In genomic region chr1:109880961-109881894, GRCh38 we compare ENCODE assay signal across 21 cellular contexts. TPM values are rescaled to one million over a fixed set of nuclear protein-coding genes. Genes with fewer than 3 reads are reported as not detected.
DNase-seq lines count a peak whose midpoint lies in the region; ATAC-seq and TF ChIP-seq lines count a peak whose summit lies in the region.
"Had no signal": no experiment of that assay in that cellular context is flagged by ENCODE, and none has a peak within 500 bp of the region (broad histone marks: within the 10 kb centered on the region; RNA-seq: fewer than 3 reads in every experiment).

No MANE protein-coding gene starts in this region.

- H3K4me3 ChIP-seq in dorsolateral prefrontal cortex (no peak overlapping the region), uterus (no peak overlapping the region)
- H3K4me3 ChIP-seq: heart right ventricle had no signal

- peaks cover 9% of the 10 kb centered on the region for H3K4me1 Mint-ChIP-seq in activated T-cell treated with anti-CD3 and anti-CD28 coated beads, Interleukin-2, amount 50 U/mL, for 72 hours (ENCODE audit: low read depth)
- no peaks in the 10 kb centered on the region for H3K4me1 Mint-ChIP-seq in activated T-cell treated with anti-CD3 and anti-CD28 coated beads, Interleukin-2, amount 50 U/mL, for 4 hours (ENCODE audit: low read depth)

- no peak overlapping the region for H3K4me3 Mint-ChIP-seq in activated T-cell treated with anti-CD3 and anti-CD28 coated beads, Interleukin-2, amount 50 U/mL, for 72 hours
- H3K4me3 Mint-ChIP-seq in activated T-cell treated with anti-CD3 and anti-CD28 coated beads, Interleukin-2, amount 50 U/mL, for 4 hours = no peak overlapping the region
- H3K4me3 Mint-ChIP-seq: H9, type B pancreatic cell had no signal

- peaks cover 8 to 10% of the 10 kb centered on the region in 2 donors for H3K4me1 ChIP-seq in uterus

- no peaks in the 10 kb centered on the region for H3K9me3 ChIP-seq in uterus
- H3K9me3 ChIP-seq: heart right ventricle, neutrophil had no signal

- H3K27me3 Mint-ChIP-seq in activated T-cell treated with anti-CD3 and anti-CD28 coated beads, Interleukin-2, amount 50 U/mL, for 72 hours (ENCODE audit: low read depth) = no peaks in the 10 kb centered on the region
- H3K27me3 Mint-ChIP-seq in activated T-cell treated with anti-CD3 and anti-CD28 coated beads, Interleukin-2, amount 50 U/mL, for 4 hours (ENCODE audit: low read depth) = no peaks in the 10 kb centered on the region
- H3K27me3 Mint-ChIP-seq: type B pancreatic cell had no signal

- intact Hi-C loops in dorsolateral prefrontal cortex (cut with DNase I) = loop anchor here in 1 of 2 donors (5.0 kb wide), 1 partner anchor 101 kb away; the partner anchor contains the start of gene AHCYL1
- intact Hi-C loops in uterus (cut with DNase I; ENCODE audit: low total_unique reads) = no loop called here

- H3K36me3 ChIP-seq in uterus = no peaks in the 10 kb centered on the region
- H3K36me3 ChIP-seq: heart right ventricle, neutrophil had no signal

- H3K9me3 Mint-ChIP-seq in activated T-cell treated with anti-CD3 and anti-CD28 coated beads, Interleukin-2, amount 50 U/mL, for 72 hours = no peaks in the 10 kb centered on the region
- no peaks in the 10 kb centered on the region for H3K9me3 Mint-ChIP-seq in activated T-cell treated with anti-CD3 and anti-CD28 coated beads, Interleukin-2, amount 50 U/mL, for 4 hours
- H3K9me3 Mint-ChIP-seq: H9, type B pancreatic cell had no signal

- H3K27ac Mint-ChIP-seq in activated T-cell treated with anti-CD3 and anti-CD28 coated beads, Interleukin-2, amount 50 U/mL, for 72 hours = no peak overlapping the region
- H3K27ac Mint-ChIP-seq: type B pancreatic cell had no signal

- H3K27me3 ChIP-seq in dorsolateral prefrontal cortex = no peaks in the 10 kb centered on the region
- no peaks in the 10 kb centered on the region for H3K27me3 ChIP-seq in uterus
- H3K27me3 ChIP-seq: heart right ventricle, neutrophil had no signal

- peak; percentile 34 to 62 for ATAC-seq in activated T-cell treated with anti-CD3 and anti-CD28 coated beads, Interleukin-2, amount 50 U/mL, for 72 hours (replicated peaks in 1 of 2)
- no peak for ATAC-seq in activated T-cell treated with anti-CD3 and anti-CD28 coated beads, Interleukin-2, amount 50 U/mL, for 4 hours
- ATAC-seq in omental fat pad (ENCODE audit: low FRiP score) (peak; percentile 29), HG02938 (IDR thresholded peaks at IDR 0.05; ENCODE audit: unreplicated experiment) (no peak)
- ATAC-seq: esophagus mucosa, heart right ventricle, PC-3, SK-N-SH treated with all-trans-retinoic acid at 6 μM for 48 hours had no signal

- no peak for DNase-seq in activated T-cell treated with anti-CD3 and anti-CD28 coated beads, Interleukin-2, amount 50 U/mL, for 72 hours
- no peak for DNase-seq in activated T-cell treated with anti-CD3 and anti-CD28 coated beads, Interleukin-2, amount 50 U/mL, for 4 hours
- DNase-seq in dorsolateral prefrontal cortex (no peak), omental fat pad (ENCODE audit: low spot score) (no peak), uterus (peak in 1 of 2 donors; percentile 60), cortex of kidney (lab: John Stamatoyannopoulos, UW) (no peak), SW 1271 (lab: John Stamatoyannopoulos, UW) (no peak)
- DNase-seq: dermis blood vessel endothelial cell; DMS153; H9; heart right ventricle; NCI-H1930; PC-3; stimulated activated CD4-positive, alpha-beta T cell treated with anti-CD3 and anti-CD28 coated beads, Interleukin-4, amount 100 ng/mL, for 24 hours; stimulated activated CD8-positive, alpha-beta memory T cell treated with anti-CD3 and anti-CD28 coated beads, Interleukin-4, amount 100 ng/mL, for 48 hours had no signal

- H3K27ac ChIP-seq in dorsolateral prefrontal cortex (peak overlapping the region in 58 of 59 donors; percentile 73 to 99 (median 93)), uterus (peak overlapping the region; percentile 64 to 90)
- H3K27ac ChIP-seq: C4-2B, heart right ventricle, neutrophil had no signal

- TF ChIP-seq CTCF in dorsolateral prefrontal cortex (IDR thresholded peaks at IDR 0.05 in 54 of 56, conservative IDR thresholded peaks at IDR 0.05 in 2 of 56; ENCODE audit: low read depth in 1 of 56, partially characterized antibody in 56 of 56) = no peak
- TF ChIP-seq CTCF in omental fat pad (IDR thresholded peaks at IDR 0.05) = no peak
- no peak for TF ChIP-seq CTCF in uterus (IDR thresholded peaks at IDR 0.05)

- H3K36me3 Mint-ChIP-seq in activated T-cell treated with anti-CD3 and anti-CD28 coated beads, Interleukin-2, amount 50 U/mL, for 72 hours (ENCODE audit: insufficient read depth in 2 of 2) = no peaks in the 10 kb centered on the region
- no peaks in the 10 kb centered on the region for H3K36me3 Mint-ChIP-seq in activated T-cell treated with anti-CD3 and anti-CD28 coated beads, Interleukin-2, amount 50 U/mL, for 4 hours (ENCODE audit: insufficient read depth)
- H3K36me3 Mint-ChIP-seq: type B pancreatic cell had no signal

- no peak for TF ChIP-seq POLR2A in uterus (IDR thresholded peaks at IDR 0.05)

RNA-seq across cellular contexts. Expression of gene CSF1, which starts 29.4 kb away (rescaled TPM):
- total RNA-seq in activated T-cell treated with anti-CD3 and anti-CD28 coated beads, Interleukin-2, amount 50 U/mL, for 72 hours = 10 to 100 TPM; 46.3 to 83.0 TPM
- total RNA-seq in activated T-cell treated with anti-CD3 and anti-CD28 coated beads, Interleukin-2, amount 50 U/mL, for 4 hours = 10 to 100 TPM; 76.2 to 81.9 (median 77.8) TPM
- total RNA-seq in dorsolateral prefrontal cortex = 10 to 100 TPM in 117 of 120 experiments, 1 to 10 TPM in 3; 8.9 to 51.5 (median 20.8) TPM
- 100 to 1,000 TPM; 103 to 158 (median 118) TPM for total RNA-seq in omental fat pad
- 10 to 100 TPM; 19.8 to 48.2 (median 34.2) TPM for total RNA-seq in uterus

Comparison
In these comparisons a context has a peak if more than half of its experiments do, and no peak if none do; other contexts are left out.
1. ATAC-seq: peak in activated T-cell treated with anti-CD3 and anti-CD28 coated beads, Interleukin-2, amount 50 U/mL, for 72 hours (2 of 2) and omental fat pad (single experiment); none in activated T-cell treated with anti-CD3 and anti-CD28 coated beads, Interleukin-2, amount 50 U/mL, for 4 hours (0 of 2) and HG02938 (single experiment).